ENCODE assay signal across 8 cellular contexts in the genomic region with DNA sequence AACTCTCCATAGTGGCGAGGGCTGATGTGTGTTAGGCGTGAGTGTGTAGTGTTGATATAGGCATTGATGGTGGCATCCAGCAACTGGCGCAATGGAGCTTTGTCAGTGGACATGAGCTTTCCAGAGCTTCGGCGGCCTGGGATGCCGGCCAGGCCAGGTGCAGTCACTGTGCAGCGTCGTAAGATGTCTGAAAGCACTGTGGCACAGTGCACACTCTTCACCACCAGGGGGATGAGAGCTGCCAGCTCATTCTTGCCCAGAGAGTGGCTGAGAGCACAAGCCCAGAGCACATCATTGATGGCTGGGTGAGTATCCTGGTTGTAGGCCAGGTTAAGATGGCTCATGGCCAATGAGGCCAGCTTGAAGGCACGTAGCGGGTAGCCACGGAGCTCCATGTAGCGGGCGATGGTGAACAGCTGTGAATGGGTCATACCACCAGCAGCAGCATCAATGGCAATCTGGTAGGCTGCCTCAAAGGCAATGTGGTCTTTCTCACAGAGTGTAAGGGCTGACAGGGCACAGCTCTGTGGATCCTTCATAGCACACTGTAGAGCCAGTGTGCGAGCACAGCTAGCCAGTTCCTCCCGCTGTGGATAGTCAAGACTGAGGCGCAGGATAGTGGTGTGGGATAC. TPM values are rescaled to one million over a fixed set of nuclear protein-coding genes. Genes with fewer than 3 reads are reported as not detected.
DNase-seq lines count a peak whose midpoint lies in the region; ATAC-seq, FAIRE-seq and TF ChIP-seq lines count a peak whose summit lies in the region.

No MANE protein-coding gene starts in this region.

- no peaks in the 10 kb centered on the region for H3K9me3 ChIP-seq in CD8-positive, alpha-beta memory T cell (ENCODE audit: low read length)
- no peaks in the 10 kb centered on the region; the same call in 2 of the 3 replicates for H3K9me3 ChIP-seq in GM12878 (replicated peaks; ENCODE audit: control insufficient read depth, insufficient read depth, low read length)

- peak; percentile 60 for ATAC-seq in GM21529 (IDR thresholded peaks at IDR 0.05; ENCODE audit: unreplicated experiment)
- peak; percentile 93 for ATAC-seq in GM12878
- ATAC-seq in HG03025 (IDR thresholded peaks at IDR 0.05; ENCODE audit: low FRiP score, unreplicated experiment), result no peak

- RAD21 ChIA-PET in GM12878 (lab: Charles Lee; ENCODE audit: unreplicated experiment), result interaction anchor here (0.5 to 12.5 kb wide), 12 partner anchors 15 to 503 kb away, joined by 3 to 313 read pairs (median 4); partner anchors contain the start of genes CCDC163, MMACHC, MUTYH and PRDX1

- peaks cover 12% of the 10 kb centered on the region for H3K36me3 ChIP-seq in CD8-positive, alpha-beta memory T cell (ENCODE audit: insufficient read depth, low read length)
- H3K36me3 ChIP-seq in GM12878 (ENCODE audit: control insufficient read depth in 2 of 2, insufficient read depth in 2 of 2, low read length in 1 of 2), result no peaks in the 10 kb centered on the region

- no peak overlapping the region for H3K4me2 ChIP-seq in GM12878 (ENCODE audit: control insufficient read depth, insufficient read depth)

- no peak overlapping the region for H3K4me3 ChIP-seq in CD8-positive, alpha-beta memory T cell (ENCODE audit: low read length)
- H3K4me3 ChIP-seq in GM12878, result no peak overlapping the region

- peak overlapping the region; percentile 57 for H2AFZ ChIP-seq in GM12878 (ENCODE audit: control insufficient read depth, low read depth, low read length)

- DNase-seq in CD8-positive, alpha-beta memory T cell, result peak; percentile 20 to 69 (median 27)
- DNase-seq in NCI-H1092 treated with DMSO at 0.1 percent for 48 hours (lab: John Stamatoyannopoulos, UW), result peak; percentile 62
- DNase-seq in T-helper 9 cell, result peak; percentile 32
- no peak for DNase-seq in GM12878 (ENCODE audit: low read depth, low spot score)
- peak; percentile 65 for DNase-seq in iris pigment epithelial cell (ENCODE audit: low read depth)
- peak; percentile 68 for DNase-seq in stimulated activated CD4-positive, alpha-beta T cell treated with anti-CD3 and anti-CD28 coated beads, Interleukin-1b, Interleukin-23, amount 100 ng/mL, for 48 hours

- H3K4me1 Mint-ChIP-seq in CD8-positive, alpha-beta memory T cell, result peaks cover 7 to 15% (median 13%) of the 10 kb centered on the region in 3 donors

- no peak for TF ChIP-seq POLR2A in GM12878 (IDR thresholded peaks at IDR 0.05; ENCODE audit: low read depth, low read length)

- TF ChIP-seq EP300 in GM12878 (IDR thresholded peaks at IDR 0.05; ENCODE audit: borderline replicate concordance in 1 of 2, control insufficient read depth in 1 of 2, low read depth in 2 of 2, low read length in 2 of 2), result no peak

- peak; percentile 54 for FAIRE-seq in GM12878 (lab: Jason Lieb, UNC)

- H3K79me2 ChIP-seq in GM12878 (ENCODE audit: control insufficient read depth, insufficient read depth, low read length), result no peaks in the 10 kb centered on the region

- intact Hi-C loops in GM12878 (cut with micrococcal nuclease; ENCODE audit: unreplicated experiment), result loop anchor here (1.0 to 10.0 kb wide), 3 partner anchors 216 to 566 kb away; partner anchors contain the start of gene NASP

- TF ChIP-seq RAD21 in GM12878 (IDR thresholded peaks at IDR 0.05; ENCODE audit: insufficient read depth, low read depth, low read length), result peak; percentile 87

- H3K27ac ChIP-seq in CD8-positive, alpha-beta memory T cell (ENCODE audit: low read depth, low read length), result no peak overlapping the region
- no peak overlapping the region for H3K27ac ChIP-seq in GM12878 (ENCODE audit: control insufficient read depth, insufficient read depth)

- H3K27me3 Mint-ChIP-seq in CD8-positive, alpha-beta memory T cell, result peaks cover 0 to 2% of the 10 kb centered on the region in 2 donors

- H4K20me1 ChIP-seq in GM12878 (ENCODE audit: control insufficient read depth, insufficient read depth), result no peaks in the 10 kb centered on the region

- SMC1A ChIA-PET in GM12878 (lab: Charles Lee; ENCODE audit: uncharacterized antibody, unreplicated experiment), result interaction anchor here (0.5 to 12.5 kb wide), 12 partner anchors 11 to 474 kb away, joined by 3 to 284 read pairs (median 4); partner anchors contain the start of gene TESK2

- BruUV-seq in GM12878 (replicated peaks; lab: Mats Ljungman, UMichigan), result no TSS peak

- no peaks in the 10 kb centered on the region for H3K9me3 Mint-ChIP-seq in CD8-positive, alpha-beta memory T cell

- in situ Hi-C loops in GM12878 (cut with MboI), result no loop called here

- TF ChIP-seq CTCF in GM12878 (IDR thresholded peaks at IDR 0.05 in 2 of 3, conservative IDR thresholded peaks at IDR 0.05 in 1 of 3; ENCODE audit: control insufficient read depth in 2 of 3, extremely low read depth in 1 of 3, insufficient read depth in 1 of 3, low read depth in 3 of 3, low read length in 3 of 3), result peak; percentile 71 to 87 (median 84)

- H3K4me1 ChIP-seq in CD8-positive, alpha-beta memory T cell (ENCODE audit: insufficient read depth, low read length), result no peaks in the 10 kb centered on the region
- H3K4me1 ChIP-seq in GM12878 (ENCODE audit: control insufficient read depth, insufficient read depth, low read length), result no peaks in the 10 kb centered on the region

- H3K36me3 Mint-ChIP-seq in CD8-positive, alpha-beta memory T cell, result peaks cover 0 to 15% (median 6%) of the 10 kb centered on the region in 3 donors

- H3K27me3 ChIP-seq in CD8-positive, alpha-beta memory T cell (ENCODE audit: insufficient read depth, low read length, poor library complexity, severe bottlenecking), result no peaks in the 10 kb centered on the region
- no peaks in the 10 kb centered on the region for H3K27me3 ChIP-seq in GM12878 (replicated peaks in 1 of 2; ENCODE audit: control insufficient read depth in 2 of 2, insufficient read depth in 2 of 2, low read length in 1 of 2)

- CTCF ChIA-PET in CD8-positive, alpha-beta memory T cell (lab: Charles Lee), result interaction anchor here (0.6 to 4.8 kb wide), 16 partner anchors 10 to 473 kb away, joined by 3 to 34 read pairs (median 4); partner anchors contain the start of genes EIF2B3, MUTYH, TESK2 and TOE1
- CTCF ChIA-PET in GM12878 (lab: Yijun Ruan, JAX), result interaction anchor here (0.8 to 11.4 kb wide), 17 partner anchors 10 to 475 kb away, joined by 3 to 167 read pairs (median 4); partner anchors contain the start of genes MUTYH, TESK2 and TOE1

- no peak overlapping the region for H3K4me3 Mint-ChIP-seq in CD8-positive, alpha-beta memory T cell

- 62% methylated on average over 16 of the region's 16 CpGs for WGBS in GM12878 (ENCODE audit: insufficient coverage, insufficient replicate concordance, low lambda C conversion rate, missing lambda C conversion rate)

- H3K27ac Mint-ChIP-seq in CD8-positive, alpha-beta memory T cell, result peak overlapping the region in 1 of 8 donors; percentile 63

- POLR2A ChIA-PET in CD8-positive, alpha-beta memory T cell (lab: Charles Lee), result no interaction called here
- POLR2A ChIA-PET in GM12878 (lab: Charles Lee), result interaction anchor here (0.5 kb wide), 1 partner anchor 564 kb away, joined by 4 read pairs; no protein-coding TSS in a partner anchor

- H3K9ac ChIP-seq in GM12878 (ENCODE audit: control insufficient read depth, insufficient read depth, low read length), result no peak overlapping the region

RNA-seq across cellular contexts. Expression of gene UROD, which starts 6.7 kb away (rescaled TPM):
- 10 to 100 TPM; 89.9 to 92.4 TPM for total RNA-seq in CD8-positive, alpha-beta memory T cell
- 62.9 TPM for polyA plus RNA-seq in CD8-positive, alpha-beta memory T cell
- total RNA-seq in GM12878 (2013; cell fraction: nucleolus; rRNA removed), result 23.8 and 25.9 TPM in 2 replicates
- 94.0 and 101 TPM in 2 replicates for total RNA-seq in GM12878 (2014; rRNA removed)
- 65.8 and 68.2 TPM in 2 replicates for total RNA-seq in GM12878 (2014; rRNA removed; fragmentation: Illumina TruSeq; extraction: Trizol)
- 66.2 and 73.7 TPM in 2 replicates for total RNA-seq in GM12878 (2021)
- 42.8 TPM for polyA plus RNA-seq in GM12878 (2011; ENCODE audit: low read depth)
- polyA plus RNA-seq in GM12878 (2011; rRNA removed), result 44.3 and 70.7 TPM in 2 replicates
- 103 and 121 TPM in 2 replicates for polyA plus RNA-seq in GM12878 (2011; cell fraction: cytosol; rRNA removed)
- polyA plus RNA-seq in GM12878 (2011; cell fraction: nucleus; rRNA removed), result 145 and 147 TPM in 2 replicates
- polyA plus RNA-seq in GM12878 (2012), result 52.2 and 61.2 TPM in 2 replicates
- 70.5 and 105 TPM in 2 replicates for polyA plus RNA-seq in GM12878 (2014; fragmentation: Illumina TruSeq; extraction: Trizol)
- polyA plus RNA-seq in GM12878 (2014; fragmentation: Nextera tagmentation; extraction: Ambion mirVana), result 100 to 1,000 TPM; 236 to 330 TPM
- 112 and 115 TPM in 2 replicates for polyA plus RNA-seq in GM12878 (2014; rRNA removed)
- polyA plus RNA-seq in GM12878 (2016; fragmentation: Nextera tagmentation; extraction: Ambion mirVana), result 100 to 1,000 TPM in 1 of 2 experiments, 10 to 100 TPM in 1; 99.5 to 124 TPM
- polyA minus RNA-seq in GM12878 (2011; rRNA and poly(A)+ RNA removed), result 55.7 and 69.0 TPM in 2 replicates
- 12.8 and 13.3 TPM in 2 replicates for polyA minus RNA-seq in GM12878 (2011; cell fraction: cytosol; rRNA and poly(A)+ RNA removed)
- 38.7 and 49.5 TPM in 2 replicates for polyA minus RNA-seq in GM12878 (2011; cell fraction: nucleus; rRNA and poly(A)+ RNA removed)

RNA-seq across cellular contexts. Expression of gene HECTD3, which starts 7.6 kb away (rescaled TPM):
- 10 to 100 TPM; 35.4 to 36.0 TPM for total RNA-seq in CD8-positive, alpha-beta memory T cell
- polyA plus RNA-seq in CD8-positive, alpha-beta memory T cell, result 30.1 TPM
- total RNA-seq in GM12878 (2013; cell fraction: nucleolus; rRNA removed), result 14.2 and 17.4 TPM in 2 replicates
- total RNA-seq in GM12878 (2014; rRNA removed), result 11.3 and 15.1 TPM in 2 replicates
- 6.9 and 8.2 TPM in 2 replicates for total RNA-seq in GM12878 (2014; rRNA removed; fragmentation: Illumina TruSeq; extraction: Trizol)
- 27.4 and 30.3 TPM in 2 replicates for total RNA-seq in GM12878 (2021)
- polyA plus RNA-seq in GM12878 (2011; ENCODE audit: low read depth), result 14.9 TPM
- 14.8 and 28.4 TPM in 2 replicates for polyA plus RNA-seq in GM12878 (2011; rRNA removed)
- 26.2 and 27.3 TPM in 2 replicates for polyA plus RNA-seq in GM12878 (2011; cell fraction: cytosol; rRNA removed)
- 84.0 and 90.6 TPM in 2 replicates for polyA plus RNA-seq in GM12878 (2011; cell fraction: nucleus; rRNA removed)
- polyA plus RNA-seq in GM12878 (2012), result 22.8 and 25.4 TPM in 2 replicates
- polyA plus RNA-seq in GM12878 (2014; fragmentation: Illumina TruSeq; extraction: Trizol), result 20.7 and 22.0 TPM in 2 replicates
- polyA plus RNA-seq in GM12878 (2014; fragmentation: Nextera tagmentation; extraction: Ambion mirVana), result 1 to 10 TPM; 3.4 to 4.6 TPM
- 23.3 and 26.8 TPM in 2 replicates for polyA plus RNA-seq in GM12878 (2014; rRNA removed)
- 10 to 100 TPM; 24.1 to 30.4 TPM for polyA plus RNA-seq in GM12878 (2016; fragmentation: Nextera tagmentation; extraction: Ambion mirVana)
- 33.6 and 39.9 TPM in 2 replicates for polyA minus RNA-seq in GM12878 (2011; rRNA and poly(A)+ RNA removed)
- 13.4 and 17.2 TPM in 2 replicates for polyA minus RNA-seq in GM12878 (2011; cell fraction: cytosol; rRNA and poly(A)+ RNA removed)
- polyA minus RNA-seq in GM12878 (2011; cell fraction: nucleus; rRNA and poly(A)+ RNA removed), result 10.6 and 16.6 TPM in 2 replicates

RNA-seq across cellular contexts. Expression of gene EIF2B3, which starts 32.3 kb away (rescaled TPM):
- 10 to 100 TPM; 49.5 to 50.6 TPM for total RNA-seq in CD8-positive, alpha-beta memory T cell
- 22.6 TPM for polyA plus RNA-seq in CD8-positive, alpha-beta memory T cell
- 70.5 and 77.6 TPM in 2 replicates for total RNA-seq in GM12878 (2013; cell fraction: nucleolus; rRNA removed)
- total RNA-seq in GM12878 (2014; rRNA removed) (31.2 TPM in 2 replicates), GM12878 (2014; rRNA removed; fragmentation: Illumina TruSeq; extraction: Trizol) (45.5 and 48.0 TPM in 2 replicates), GM12878 (2021) (35.3 and 35.9 TPM in 2 replicates)
- 17.6 TPM for polyA plus RNA-seq in GM12878 (2011; ENCODE audit: low read depth)
- polyA plus RNA-seq in GM12878 (2011; rRNA removed) (42.5 and 55.3 TPM in 2 replicates), GM12878 (2014; fragmentation: Illumina TruSeq; extraction: Trizol) (39.7 and 54.5 TPM in 2 replicates), GM12878 (2014; fragmentation: Nextera tagmentation; extraction: Ambion mirVana) (100 to 1,000 TPM; 112 to 124 TPM), GM12878 (2014; rRNA removed) (29.7 and 30.5 TPM in 2 replicates), GM12878 (2016; fragmentation: Nextera tagmentation; extraction: Ambion mirVana) (10 to 100 TPM; 63.3 to 65.8 TPM)
- polyA plus RNA-seq in GM12878 (2011; cell fraction: cytosol; rRNA removed), result 23.0 and 25.0 TPM in 2 replicates
- polyA plus RNA-seq in GM12878 (2011; cell fraction: nucleus; rRNA removed), result 16.9 and 22.3 TPM in 2 replicates
- polyA plus RNA-seq in GM12878 (2012), result 17.1 and 19.2 TPM in 2 replicates
- polyA minus RNA-seq in GM12878 (2011; rRNA and poly(A)+ RNA removed), result 26.9 and 48.3 TPM in 2 replicates
- 9.5 and 11.2 TPM in 2 replicates for polyA minus RNA-seq in GM12878 (2011; cell fraction: cytosol; rRNA and poly(A)+ RNA removed)
- 15.5 and 31.9 TPM in 2 replicates for polyA minus RNA-seq in GM12878 (2011; cell fraction: nucleus; rRNA and poly(A)+ RNA removed)
